Comparison of ENCODE assay signal across 2 cellular contexts in genomic region chr2:188032306-188032705, GRCh38.
A peak's percentile ranks its signal among the peaks of the same experiment; 100 is the strongest.
TF ChIP-seq lines count a peak whose summit lies in the region.

No MANE protein-coding gene starts in this region.

TF ChIP-seq in GM23338, 12 proteins besides CTCF, POLR2A, EP300 and RAD21 (continued from another document):
- TF ChIP-seq REST (IDR thresholded peaks at IDR 0.05; ENCODE audit: unreplicated experiment) (no peak), EZH2 (IDR thresholded peaks at IDR 0.05; ENCODE audit: low read depth, unreplicated experiment) (no peak), ETS1 (IDR thresholded peaks at IDR 0.05) (no peak; the same call in 1 of the 2 replicates), EZH2phosphoT487 (IDR thresholded peaks at IDR 0.05; ENCODE audit: unreplicated experiment) (no peak), STAT1 (IDR thresholded peaks at IDR 0.05; ENCODE audit: unreplicated experiment) (no peak), NANOG (IDR thresholded peaks at IDR 0.05; ENCODE audit: borderline replicate concordance) (peak; percentile 92), ZNF462 (CRISPR knock-in tag; IDR thresholded peaks at IDR 0.05) (peak; percentile 18; the same call in 1 of the 2 replicates)

TF ChIP-seq in WTC11, 78 proteins besides CTCF, POLR2A, EP300 and RAD21 (continued from another document):
- TF ChIP-seq ZNF281 (CRISPR knock-in tag; IDR thresholded peaks at IDR 0.05) (peak; percentile 86), GABPB1 (CRISPR knock-in tag; IDR thresholded peaks at IDR 0.05) (no peak), KAT7 (CRISPR knock-in tag; IDR thresholded peaks at IDR 0.05; ENCODE audit: borderline replicate concordance) (no peak), CBFB (CRISPR knock-in tag; IDR thresholded peaks at IDR 0.05; ENCODE audit: low read depth) (no peak), FOXP4 (CRISPR knock-in tag; IDR thresholded peaks at IDR 0.05) (peak; percentile 84; the same call in 1 of the 2 replicates), AFF4 (CRISPR knock-in tag; IDR thresholded peaks at IDR 0.05; ENCODE audit: borderline replicate concordance) (no peak), STAT6 (CRISPR knock-in tag; conservative IDR thresholded peaks at IDR 0.05; ENCODE audit: low read depth) (no peak), CREM (CRISPR knock-in tag; IDR thresholded peaks at IDR 0.05) (no peak), FOXK1 (CRISPR knock-in tag; IDR thresholded peaks at IDR 0.05) (0 out of 2 replicates have a peak, but pooled peaks have one; percentile 61), SMAD3 (CRISPR knock-in tag; IDR thresholded peaks at IDR 0.05; ENCODE audit: borderline replicate concordance) (no peak), GRHL2 (CRISPR knock-in tag; IDR thresholded peaks at IDR 0.05; ENCODE audit: insufficient replicate concordance, severe bottlenecking) (no peak), RORB (CRISPR knock-in tag; IDR thresholded peaks at IDR 0.05) (no peak), ETV6 (CRISPR knock-in tag; IDR thresholded peaks at IDR 0.05) (peak; percentile 46; the same call in 1 of the 2 replicates), ATF1 (CRISPR knock-in tag; IDR thresholded peaks at IDR 0.05) (no peak), ZNF263 (CRISPR knock-in tag; IDR thresholded peaks at IDR 0.05; ENCODE audit: low read depth) (no peak), JUN (CRISPR knock-in tag; IDR thresholded peaks at IDR 0.05) (no peak), IRF2 (CRISPR knock-in tag; IDR thresholded peaks at IDR 0.05; ENCODE audit: borderline replicate concordance, low read depth) (no peak), ARID4B (CRISPR knock-in tag; IDR thresholded peaks at IDR 0.05; ENCODE audit: borderline replicate concordance) (no peak), FOXJ3 (CRISPR knock-in tag; IDR thresholded peaks at IDR 0.05; ENCODE audit: borderline replicate concordance) (no peak), ZNF671 (CRISPR knock-in tag; IDR thresholded peaks at IDR 0.05) (no peak), NFYB (CRISPR knock-in tag; conservative IDR thresholded peaks at IDR 0.05; ENCODE audit: low read depth) (no peak), SMAD4 (CRISPR knock-in tag; IDR thresholded peaks at IDR 0.05) (no peak), FOXP1 (CRISPR knock-in tag; IDR thresholded peaks at IDR 0.05; ENCODE audit: borderline replicate concordance) (no peak), PRRX2 (CRISPR knock-in tag; IDR thresholded peaks at IDR 0.05) (no peak), NFE2L1 (CRISPR knock-in tag; IDR thresholded peaks at IDR 0.05) (no peak), ELF4 (CRISPR knock-in tag; IDR thresholded peaks at IDR 0.05; ENCODE audit: low read depth) (no peak), NR2C2 (CRISPR knock-in tag; IDR thresholded peaks at IDR 0.05) (no peak), ZNF121 (CRISPR knock-in tag; IDR thresholded peaks at IDR 0.05) (no peak), PRDM15 (CRISPR knock-in tag; IDR thresholded peaks at IDR 0.05) (no peak), NR1H2 (CRISPR knock-in tag; IDR thresholded peaks at IDR 0.05) (no peak), TEAD4 (CRISPR knock-in tag; IDR thresholded peaks at IDR 0.05) (no peak)
